Comparison of ENCODE assay signal across 1 cellular context in genomic region chrX:21734175-21734574, GRCh38.
A peak's percentile ranks its signal among the peaks of the same experiment; 100 is the strongest.
TF ChIP-seq lines count a peak whose summit lies in the region.

No MANE protein-coding gene starts in this region.

TF ChIP-seq in HepG2, 621 proteins besides CTCF, POLR2A, EP300 and RAD21 (continued from another document):
- TF ChIP-seq, protein P1, sequence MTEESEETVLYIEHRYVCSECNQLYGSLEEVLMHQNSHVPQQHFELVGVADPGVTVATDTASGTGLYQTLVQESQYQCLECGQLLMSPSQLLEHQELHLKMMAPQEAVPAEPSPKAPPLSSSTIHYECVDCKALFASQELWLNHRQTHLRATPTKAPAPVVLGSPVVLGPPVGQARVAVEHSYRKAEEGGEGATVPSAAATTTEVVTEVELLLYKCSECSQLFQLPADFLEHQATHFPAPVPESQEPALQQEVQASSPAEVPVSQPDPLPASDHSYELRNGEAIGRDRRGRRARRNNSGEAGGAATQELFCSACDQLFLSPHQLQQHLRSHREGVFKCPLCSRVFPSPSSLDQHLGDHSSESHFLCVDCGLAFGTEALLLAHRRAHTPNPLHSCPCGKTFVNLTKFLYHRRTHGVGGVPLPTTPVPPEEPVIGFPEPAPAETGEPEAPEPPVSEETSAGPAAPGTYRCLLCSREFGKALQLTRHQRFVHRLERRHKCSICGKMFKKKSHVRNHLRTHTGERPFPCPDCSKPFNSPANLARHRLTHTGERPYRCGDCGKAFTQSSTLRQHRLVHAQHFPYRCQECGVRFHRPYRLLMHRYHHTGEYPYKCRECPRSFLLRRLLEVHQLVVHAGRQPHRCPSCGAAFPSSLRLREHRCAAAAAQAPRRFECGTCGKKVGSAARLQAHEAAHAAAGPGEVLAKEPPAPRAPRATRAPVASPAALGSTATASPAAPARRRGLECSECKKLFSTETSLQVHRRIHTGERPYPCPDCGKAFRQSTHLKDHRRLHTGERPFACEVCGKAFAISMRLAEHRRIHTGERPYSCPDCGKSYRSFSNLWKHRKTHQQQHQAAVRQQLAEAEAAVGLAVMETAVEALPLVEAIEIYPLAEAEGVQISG (CRISPR knock-in tag; IDR thresholded peaks at IDR 0.05), result peak; percentile 93
- TF ChIP-seq SOX6 (IDR thresholded peaks at IDR 0.05) (no peak), SOX6 (CRISPR knock-in tag; IDR thresholded peaks at IDR 0.05) (0 out of 2 replicates have a peak, but pooled peaks have one; percentile 25), ZNF781 (CRISPR knock-in tag; IDR thresholded peaks at IDR 0.05; ENCODE audit: borderline replicate concordance, not compliant biosample characterization) (no peak), KAT8 (CRISPR knock-in tag; IDR thresholded peaks at IDR 0.05) (0 out of 2 replicates have a peak, but pooled peaks have one; percentile 17), ZBTB20 (CRISPR knock-in tag; IDR thresholded peaks at IDR 0.05; ENCODE audit: borderline replicate concordance, low read depth) (0 out of 2 replicates have a peak, but pooled peaks have one; percentile 18), FOXA1 (IDR thresholded peaks at IDR 0.05) (no peak), FOXA1 (CRISPR knock-in tag; IDR thresholded peaks at IDR 0.05) (peak; percentile 49; the same call in 1 of the 2 replicates), MBNL3 (CRISPR knock-in tag; conservative IDR thresholded peaks at IDR 0.05) (no peak), HNF4A (CRISPR knock-in tag; IDR thresholded peaks at IDR 0.05) (peak; percentile 54), MAFF (IDR thresholded peaks at IDR 0.05; ENCODE audit: low read depth, low read length) (no peak), NR2F2 (IDR thresholded peaks at IDR 0.05; ENCODE audit: borderline replicate concordance, low read depth) (no peak), ZNF607 (CRISPR knock-in tag; IDR thresholded peaks at IDR 0.05; ENCODE audit: borderline replicate concordance) (no peak), YEATS2 (CRISPR knock-in tag; IDR thresholded peaks at IDR 0.05; ENCODE audit: borderline replicate concordance) (no peak), ZNF709 (CRISPR knock-in tag; IDR thresholded peaks at IDR 0.05) (no peak), SNRNP70 (IDR thresholded peaks at IDR 0.05; ENCODE audit: low read depth, low read length) (no peak), HMGXB3 (CRISPR knock-in tag; IDR thresholded peaks at IDR 0.05; ENCODE audit: borderline replicate concordance) (no peak), ZFP36L1 (CRISPR knock-in tag; IDR thresholded peaks at IDR 0.05) (no peak), MAFK (conservative IDR thresholded peaks at IDR 0.05 in 1 of 2, IDR thresholded peaks at IDR 0.05 in 1 of 2; ENCODE audit: low read length in 2 of 2) (no peak), SOX13 (IDR thresholded peaks at IDR 0.05) (no peak), SOX13 (CRISPR knock-in tag; conservative IDR thresholded peaks at IDR 0.05 in 1 of 2, IDR thresholded peaks at IDR 0.05 in 1 of 2) (peak in 1 of 2 experiments; percentile 57; a peak in 2 of 4 replicates), HNF4G (IDR thresholded peaks at IDR 0.05; ENCODE audit: borderline replicate concordance, low read depth, low read length) (peak; percentile 61; the same call in 1 of the 2 replicates), HNF4G (CRISPR knock-in tag; IDR thresholded peaks at IDR 0.05; ENCODE audit: borderline replicate concordance, low read depth) (no peak)
